In genomic region chr11:130223291-130223971, GRCh38 we compare ENCODE assay signal across 21 cellular contexts.
DNase-seq lines count a peak whose midpoint lies in the region; ATAC-seq, FAIRE-seq and TF ChIP-seq lines count a peak whose summit lies in the region.
"Had no signal": no experiment of that assay in that cellular context is flagged by ENCODE, and none has a peak within 500 bp of the region (broad histone marks: within the 10 kb centered on the region; RNA-seq: fewer than 3 reads in every experiment).

No MANE protein-coding gene starts in this region.

- TF ChIP-seq EP300 in upper lobe of left lung (IDR thresholded peaks at IDR 0.05) = peak in 1 of 4 donors; percentile 28

- TF ChIP-seq CTCF in heart left ventricle (IDR thresholded peaks at IDR 0.05) = no peak
- TF ChIP-seq CTCF in right atrium auricular region (IDR thresholded peaks at IDR 0.05) = no peak
- TF ChIP-seq CTCF in bronchial epithelial cell (IDR thresholded peaks at IDR 0.05; ENCODE audit: insufficient read depth, low read length, severe bottlenecking) = no peak
- no peak for TF ChIP-seq CTCF in upper lobe of left lung (IDR thresholded peaks at IDR 0.05)

- FAIRE-seq in bronchial epithelial cell (lab: Jason Lieb, UNC) = no peak
- FAIRE-seq: islet of Langerhans had no signal

- intact Hi-C loops in heart left ventricle (cut with DNase I) = no loop called here

- peaks cover 0 to 5% (median 0%) of the 10 kb centered on the region in 9 donors for H3K36me3 ChIP-seq in heart left ventricle
- no peaks in the 10 kb centered on the region for H3K36me3 ChIP-seq in right atrium auricular region
- H3K36me3 ChIP-seq in bronchial epithelial cell (ENCODE audit: control insufficient read depth, insufficient read depth, low read length) = no peaks in the 10 kb centered on the region
- H3K36me3 ChIP-seq in upper lobe of left lung = no peaks in the 10 kb centered on the region
- H3K36me3 ChIP-seq: cardiac muscle cell, esophagus muscularis mucosa had no signal

- TF ChIP-seq POLR2A in heart left ventricle (IDR thresholded peaks at IDR 0.05) (no peak), upper lobe of left lung (IDR thresholded peaks at IDR 0.05) (no peak)

- ATAC-seq in heart left ventricle (peak; percentile 53 to 84 (median 81)), upper lobe of left lung (ENCODE audit: low FRiP score in 2 of 2) (peak; percentile 6 to 72), GM21367 (IDR thresholded peaks at IDR 0.05; ENCODE audit: unreplicated experiment) (no peak), GM18517 (IDR thresholded peaks at IDR 0.05; ENCODE audit: unreplicated experiment) (no peak)
- ATAC-seq: mucosa of descending colon had no signal

- peaks cover 0 to 5% (median 0%) of the 10 kb centered on the region in 12 donors for H3K4me1 ChIP-seq in heart left ventricle
- peaks cover 0 to 8% of the 10 kb centered on the region in 2 donors for H3K4me1 ChIP-seq in right atrium auricular region
- peaks cover 0 to 10% (median 2%) of the 10 kb centered on the region in 4 donors for H3K4me1 ChIP-seq in upper lobe of left lung
- H3K4me1 ChIP-seq: esophagus muscularis mucosa had no signal

- no peaks in the 10 kb centered on the region for H3K27me3 ChIP-seq in heart left ventricle
- no peaks in the 10 kb centered on the region for H3K27me3 ChIP-seq in right atrium auricular region
- H3K27me3 ChIP-seq in bronchial epithelial cell (ENCODE audit: control insufficient read depth, insufficient read depth, low read length) = no peaks in the 10 kb centered on the region
- no peaks in the 10 kb centered on the region for H3K27me3 ChIP-seq in upper lobe of left lung
- H3K27me3 ChIP-seq: cardiac muscle cell, esophagus muscularis mucosa had no signal

- H3K9me3 ChIP-seq in heart left ventricle (no peaks in the 10 kb centered on the region), right atrium auricular region (no peaks in the 10 kb centered on the region), upper lobe of left lung (no peaks in the 10 kb centered on the region)
- H3K9me3 ChIP-seq: esophagus muscularis mucosa, mucosa of descending colon had no signal

- no peak overlapping the region for H3K4me3 ChIP-seq in heart left ventricle
- H3K4me3 ChIP-seq in right atrium auricular region = no peak overlapping the region
- no peak overlapping the region for H3K4me3 ChIP-seq in bronchial epithelial cell (ENCODE audit: low read depth, low read length)
- H3K4me3 ChIP-seq in upper lobe of left lung = no peak overlapping the region
- H3K4me3 ChIP-seq: cardiac muscle cell, esophagus muscularis mucosa, GM23248, mucosa of descending colon had no signal

- peak overlapping the region in 1 of 12 donors; percentile 39 for H3K27ac ChIP-seq in heart left ventricle
- H3K27ac ChIP-seq in right atrium auricular region = no peak overlapping the region
- H3K27ac ChIP-seq in upper lobe of left lung = peak overlapping the region in 2 of 4 donors; percentile 8 to 12
- H3K27ac ChIP-seq: cardiac muscle cell, esophagus muscularis mucosa, GM23248, HL-60 had no signal

- DNase-seq in heart left ventricle (no peak), right atrium auricular region (ENCODE audit: low spot score) (no peak), bronchial epithelial cell (ENCODE audit: low read depth) (peak; percentile 7), medulla oblongata (ENCODE audit: extremely low spot score) (peak; percentile 15), upper lobe of left lung (no peak), GM03348 (ENCODE audit: low spot score) (no peak)
- DNase-seq: activated B cell treated with CpG ODN at 0.5 μM for 24 hours; activated naive CD4-positive, alpha-beta T cell treated with anti-CD3 and anti-CD28 coated beads, Interleukin-2, amount 50 U/mL, for 16 hours; GF-D8; GM23248; KBM-7; mucosa of descending colon; NCI-H2029; SHP77; stimulated activated CD4-positive, alpha-beta T cell treated with anti-CD3 and anti-CD28 coated beads, Interleukin-2, amount 100 ng/mL, for 48 hours had no signal

- WGBS in heart left ventricle, 4 donors = 53 to 64% (median 56%) methylated on average over 12 of the region's 12 CpGs
- 64 to 70% methylated on average over 12 of the region's 12 CpGs for WGBS in upper lobe of left lung, 2 donors

Comparison
In these comparisons a context has a peak if more than half of its experiments do, and no peak if none do; other contexts are left out.
1. ATAC-seq: peak in heart left ventricle (4 of 4) and upper lobe of left lung (2 of 2); none in GM21367 (single experiment) and GM18517 (single experiment).
2. DNase-seq: peak in bronchial epithelial cell (single experiment) and medulla oblongata (single experiment); none in heart left ventricle (0 of 5), right atrium auricular region (single experiment), upper lobe of left lung (0 of 2) and GM03348 (single experiment).